ENCODE assay signal across 7 cellular contexts in the genomic region with DNA sequence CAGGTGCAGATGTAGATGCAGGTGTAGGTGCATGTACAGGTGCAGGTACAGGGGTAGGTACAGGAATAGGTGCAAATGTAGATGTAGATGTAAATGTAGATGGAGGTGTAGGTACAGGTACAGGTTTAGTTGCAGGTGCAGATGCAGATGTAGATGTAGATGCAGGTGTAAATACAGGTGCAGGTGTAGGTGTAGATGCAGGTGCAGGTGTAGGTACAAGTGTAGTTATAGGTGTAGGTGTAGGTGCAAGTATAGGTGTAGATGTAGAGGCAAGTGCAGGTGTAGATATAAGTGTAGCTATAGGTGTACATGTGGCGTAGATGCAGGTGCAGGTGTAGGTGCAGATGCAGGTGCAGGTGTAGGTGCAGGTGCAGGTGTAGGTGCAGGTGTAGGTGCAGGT. TPM values are rescaled to one million over a fixed set of nuclear protein-coding genes. Genes with fewer than 3 reads are reported as not detected.
"Had no signal": no experiment of that assay in that cellular context is flagged by ENCODE, and none has a peak within 500 bp of the region (broad histone marks: within the 10 kb centered on the region; RNA-seq: fewer than 3 reads in every experiment).

No MANE protein-coding gene starts in this region.

- H3K27ac ChIP-seq: HL-60 had no signal

- ATAC-seq: GM23338, HepG2 had no signal

- H3K27me3 Mint-ChIP-seq: IgD-negative memory B cell had no signal

- H3K9me3 Mint-ChIP-seq: HFFc6 had no signal

- H3K4me1 Mint-ChIP-seq: GM23338, IgD-negative memory B cell had no signal

- H2AFZ ChIP-seq: GM23338 had no signal

- DNase-seq: H9, HCEC 1CT, HFFc6 had no signal

- H3K4me2 ChIP-seq: GM23338 had no signal

- H3K4me3 ChIP-seq: GM23338 had no signal

- H3K27ac Mint-ChIP-seq: GM23338, H9, IgD-negative memory B cell had no signal

- H3K4me3 Mint-ChIP-seq: GM23338, H9, HFFc6, IgD-negative memory B cell had no signal

RNA-seq across cellular contexts. Expression of gene CDH4, which starts 34.2 kb away (rescaled TPM):
- total RNA-seq: HepG2 had no signal
- polyA plus RNA-seq: HepG2, IgD-negative memory B cell had no signal
